8 cellular contexts compared by ENCODE assay signal in genomic region chr1:114346480-114347029, GRCh38.
DNase-seq lines count a peak whose midpoint lies in the region; ATAC-seq and TF ChIP-seq lines count a peak whose summit lies in the region.

No MANE protein-coding gene starts in this region.

- POLR2A ChIA-PET in naive thymus-derived CD4-positive, alpha-beta T cell (lab: Charles Lee): interaction anchor here (0.6 to 1.0 kb wide), 5 partner anchors 13 to 514 kb away, joined by 3 to 4 read pairs (median 3); no protein-coding TSS in a partner anchor

- no peaks in the 10 kb centered on the region for H3K9me3 Mint-ChIP-seq in activated T-helper 17 cell treated with anti-CD3 and anti-CD28 coated beads, Interleukin-2, amount 50 U/mL, for 72 hours
- peaks cover 0 to under 1% (median 0%) of the 10 kb centered on the region in 11 donors for H3K9me3 Mint-ChIP-seq in naive thymus-derived CD4-positive, alpha-beta T cell
- no peaks in the 10 kb centered on the region for H3K9me3 Mint-ChIP-seq in stimulated activated effector memory CD8-positive, alpha-beta T cell treated with anti-CD3 and anti-CD28 coated beads, Interleukin-12 subunit alpha, Interleukin-12 subunit beta, amount 100 ng/mL, for 72 hours

- peak overlapping the region; percentile 58 for H3K4me3 ChIP-seq in fibroblast of mammary gland (ENCODE audit: control insufficient read depth, low read depth, low read length)
- peak overlapping the region; percentile 65 for H3K4me3 ChIP-seq in naive thymus-derived CD4-positive, alpha-beta T cell (ENCODE audit: low read length)

- peaks cover 29 to 38% of the 10 kb centered on the region in 2 donors for H3K4me1 ChIP-seq in naive thymus-derived CD4-positive, alpha-beta T cell (ENCODE audit: control insufficient read depth in 2 of 2, insufficient read depth in 2 of 2, low read length in 2 of 2)

- H3K27me3 ChIP-seq in naive thymus-derived CD4-positive, alpha-beta T cell (ENCODE audit: control insufficient read depth in 2 of 2, insufficient read depth in 2 of 2, low read length in 2 of 2): no peaks in the 10 kb centered on the region

- no peaks in the 10 kb centered on the region for H3K36me3 Mint-ChIP-seq in activated T-helper 17 cell treated with anti-CD3 and anti-CD28 coated beads, Interleukin-2, amount 50 U/mL, for 72 hours (ENCODE audit: low read depth)
- H3K36me3 Mint-ChIP-seq in naive thymus-derived CD4-positive, alpha-beta T cell: no peaks in the 10 kb centered on the region
- no peaks in the 10 kb centered on the region for H3K36me3 Mint-ChIP-seq in stimulated activated effector memory CD8-positive, alpha-beta T cell treated with anti-CD3 and anti-CD28 coated beads, Interleukin-12 subunit alpha, Interleukin-12 subunit beta, amount 100 ng/mL, for 72 hours

- peaks cover 16% of the 10 kb centered on the region for H3K4me1 Mint-ChIP-seq in activated T-helper 17 cell treated with anti-CD3 and anti-CD28 coated beads, Interleukin-2, amount 50 U/mL, for 72 hours
- peaks cover 23 to 46% (median 33%) of the 10 kb centered on the region in 7 donors for H3K4me1 Mint-ChIP-seq in naive thymus-derived CD4-positive, alpha-beta T cell
- peaks cover 40% of the 10 kb centered on the region for H3K4me1 Mint-ChIP-seq in stimulated activated effector memory CD8-positive, alpha-beta T cell treated with anti-CD3 and anti-CD28 coated beads, Interleukin-12 subunit alpha, Interleukin-12 subunit beta, amount 100 ng/mL, for 72 hours

- H3K9me3 ChIP-seq in naive thymus-derived CD4-positive, alpha-beta T cell (ENCODE audit: control insufficient read depth in 2 of 3, low read length in 3 of 3): no peaks in the 10 kb centered on the region

- H3K36me3 ChIP-seq in naive thymus-derived CD4-positive, alpha-beta T cell (ENCODE audit: control insufficient read depth in 2 of 3, insufficient read depth in 3 of 3, low read length in 3 of 3): no peaks in the 10 kb centered on the region

- H3K27me3 Mint-ChIP-seq in activated T-helper 17 cell treated with anti-CD3 and anti-CD28 coated beads, Interleukin-2, amount 50 U/mL, for 72 hours: no peaks in the 10 kb centered on the region
- no peaks in the 10 kb centered on the region for H3K27me3 Mint-ChIP-seq in naive thymus-derived CD4-positive, alpha-beta T cell

- H3K4me3 Mint-ChIP-seq in activated T-helper 17 cell treated with anti-CD3 and anti-CD28 coated beads, Interleukin-2, amount 50 U/mL, for 72 hours: peak overlapping the region; percentile 96
- H3K4me3 Mint-ChIP-seq in naive thymus-derived CD4-positive, alpha-beta T cell: peak overlapping the region; percentile 89 to 98 (median 92)
- peak overlapping the region; percentile 85 for H3K4me3 Mint-ChIP-seq in stimulated activated effector memory CD8-positive, alpha-beta T cell treated with anti-CD3 and anti-CD28 coated beads, Interleukin-12 subunit alpha, Interleukin-12 subunit beta, amount 100 ng/mL, for 72 hours

- CTCF ChIA-PET in naive thymus-derived CD4-positive, alpha-beta T cell (lab: Charles Lee): interaction anchor here (0.6 to 3.3 kb wide), 20 partner anchors 9 to 706 kb away, joined by 3 to 27 read pairs (median 4); no protein-coding TSS in a partner anchor

- intact Hi-C loops in naive thymus-derived CD4-positive, alpha-beta T cell (cut with micrococcal nuclease): loop anchor here (1.0 to 10.0 kb wide), 24 partner anchors 52 to 1727 kb away; partner anchors contain the start of genes BCAS2 (in 2 of the 2), CSDE1 (in 2 of the 2), DENND2C (in 2 of the 2) and MAGI3 (in 2 of the 2)

- ATAC-seq in activated T-helper 17 cell treated with anti-CD3 and anti-CD28 coated beads, Interleukin-2, amount 50 U/mL, for 72 hours (replicated peaks): peak; percentile 98
- peak; percentile 100 for ATAC-seq in naive thymus-derived CD4-positive, alpha-beta T cell
- ATAC-seq in stimulated activated effector memory CD8-positive, alpha-beta T cell treated with anti-CD3 and anti-CD28 coated beads, Interleukin-12 subunit alpha, Interleukin-12 subunit beta, amount 100 ng/mL, for 72 hours: peak; percentile 97

- H3K27ac Mint-ChIP-seq in activated T-helper 17 cell treated with anti-CD3 and anti-CD28 coated beads, Interleukin-2, amount 50 U/mL, for 72 hours: peak overlapping the region; percentile 96
- H3K27ac Mint-ChIP-seq in naive thymus-derived CD4-positive, alpha-beta T cell: peak overlapping the region; percentile 86 to 99 (median 91)
- peak overlapping the region; percentile 95 for H3K27ac Mint-ChIP-seq in stimulated activated effector memory CD8-positive, alpha-beta T cell treated with anti-CD3 and anti-CD28 coated beads, Interleukin-12 subunit alpha, Interleukin-12 subunit beta, amount 100 ng/mL, for 72 hours

- TF ChIP-seq CTCF in LNCAP (IDR thresholded peaks at IDR 0.05) (peak; percentile 100), fibroblast of mammary gland (conservative IDR thresholded peaks at IDR 0.05; ENCODE audit: control insufficient read depth, insufficient read depth, low read depth, low read length) (peak; percentile 100)

- DNase-seq in EH (ENCODE audit: low read depth) (peak; percentile 89), H4 (ENCODE audit: low spot score) (peak; percentile 80), RKO (ENCODE audit: low spot score) (peak; percentile 90), fibroblast of mammary gland (ENCODE audit: low read depth) (peak; percentile 92)
- DNase-seq in naive thymus-derived CD4-positive, alpha-beta T cell: peak; percentile 91 to 99 (median 98)
- DNase-seq in stimulated activated effector memory CD8-positive, alpha-beta T cell treated with anti-CD3 and anti-CD28 coated beads, Interleukin-12 subunit alpha, Interleukin-12 subunit beta, amount 100 ng/mL, for 72 hours (ENCODE audit: low spot score in 2 of 2): peak; percentile 99 to 100

- H3K27ac ChIP-seq in naive thymus-derived CD4-positive, alpha-beta T cell (ENCODE audit: low read depth, low read length): peak overlapping the region; percentile 53

Comparison
In these comparisons a context has a peak if more than half of its experiments do, and no peak if none do; other contexts are left out.
1. Peak in every context shown above with its lines: DNase-seq, ATAC-seq, H3K4me3 ChIP-seq and H3K27ac ChIP-seq.